Comparison of ENCODE assay signal across 8 cellular contexts in genomic region chr19:6769006-6769637, GRCh38. TPM values are rescaled to one million over a fixed set of nuclear protein-coding genes. Genes with fewer than 3 reads are reported as not detected.
DNase-seq lines count a peak whose midpoint lies in the region; ATAC-seq and TF ChIP-seq lines count a peak whose summit lies in the region.

No MANE protein-coding gene starts in this region.

- H3F3A ChIP-seq in MM.1S (ENCODE audit: insufficient read depth, low read length), result peaks cover 32% of the 10 kb centered on the region

- peaks cover 14% of the 10 kb centered on the region for H3K36me3 Mint-ChIP-seq in central memory CD8-positive, alpha-beta T cell (ENCODE audit: insufficient read depth)

- peaks cover 45% of the 10 kb centered on the region for H3K4me1 Mint-ChIP-seq in central memory CD8-positive, alpha-beta T cell

- H3K36me3 ChIP-seq in MM.1S (replicated peaks; ENCODE audit: insufficient read depth, low read length), result no peaks in the 10 kb centered on the region
- H3K36me3 ChIP-seq in neutrophil, result no peaks in the 10 kb centered on the region
- H3K36me3 ChIP-seq in thyroid gland, result no peaks in the 10 kb centered on the region

- TF ChIP-seq CTCF in MM.1S (IDR thresholded peaks at IDR 0.05; ENCODE audit: low read length) (peak; percentile 40), neutrophil (IDR thresholded peaks at IDR 0.05) (no peak), thyroid gland (IDR thresholded peaks at IDR 0.05) (peak in 3 of 6 experiments; percentile 24 to 34 (median 29))

- H3K27me3 ChIP-seq in MM.1S (replicated peaks; ENCODE audit: insufficient read depth, low read length) (no peaks in the 10 kb centered on the region), neutrophil (no peaks in the 10 kb centered on the region), thyroid gland (no peaks in the 10 kb centered on the region)

- no peak overlapping the region for H2AFZ ChIP-seq in MM.1S (ENCODE audit: low read length)

- H3K4me2 ChIP-seq in MM.1S (ENCODE audit: low read depth, low read length), result no peak overlapping the region

- peak overlapping the region; percentile 11 for H3K27ac Mint-ChIP-seq in central memory CD8-positive, alpha-beta T cell (ENCODE audit: low read depth)

- H3K9me3 Mint-ChIP-seq in central memory CD8-positive, alpha-beta T cell, result no peaks in the 10 kb centered on the region

- WGBS in thyroid gland, 2 donors, result 61 to 64% methylated on average over 11 of the region's 11 CpGs

- ATAC-seq in central memory CD8-positive, alpha-beta T cell (replicated peaks; ENCODE audit: extremely low read depth, poor library complexity, severe bottlenecking), result no peak

- peaks cover 55% of the 10 kb centered on the region for H3K79me2 ChIP-seq in MM.1S (ENCODE audit: low read length)

- no peak overlapping the region for H3K4me3 ChIP-seq in MM.1S (ENCODE audit: low read length)
- H3K4me3 ChIP-seq in neutrophil (ENCODE audit: low read depth in 1 of 2, low read length in 1 of 2), result peak overlapping the region in 1 of 2 experiments; percentile 73
- no peak overlapping the region for H3K4me3 ChIP-seq in thyroid gland (replicated peaks in 1 of 3)

- TF ChIP-seq POLR2A in thyroid gland (IDR thresholded peaks at IDR 0.05), result no peak

- H3K4me3 Mint-ChIP-seq in central memory CD8-positive, alpha-beta T cell, result no peak overlapping the region

- no peaks in the 10 kb centered on the region for H3K27me3 Mint-ChIP-seq in central memory CD8-positive, alpha-beta T cell

- intact Hi-C loops in thyroid gland (cut with DNase I), result no loop called here

- no peaks in the 10 kb centered on the region for H3K9me2 ChIP-seq in MM.1S (replicated peaks; ENCODE audit: insufficient read depth, low read length)

- H4K20me1 ChIP-seq in MM.1S (ENCODE audit: insufficient read depth, low read length), result no peaks in the 10 kb centered on the region

- H3K4me1 ChIP-seq in MM.1S (ENCODE audit: low read length) (peaks cover 24% of the 10 kb centered on the region), neutrophil (ENCODE audit: control insufficient read depth in 1 of 2, insufficient read depth in 1 of 2, low read depth in 1 of 2, low read length in 1 of 2) (peaks cover 61 to 70% of the 10 kb centered on the region in 2 experiments), thyroid gland (peaks cover 16 to 21% of the 10 kb centered on the region in 2 donors)

- DNase-seq in NCI-H748 (lab: John Stamatoyannopoulos, UW; ENCODE audit: unreplicated experiment) (peak; percentile 11), NCI-H748 treated with DMSO at 0.1 percent for 48 hours (lab: John Stamatoyannopoulos, UW) (no peak), MM.1S (peak; percentile 26), foreskin melanocyte (no peak), thyroid gland (no peak), HK-2 (ENCODE audit: unreplicated experiment) (no peak)
- no peak for DNase-seq in central memory CD8-positive, alpha-beta T cell (ENCODE audit: low spot score in 2 of 2)

- H3K27ac ChIP-seq in MM.1S (ENCODE audit: low read length) (no peak overlapping the region), neutrophil (peak overlapping the region; percentile 91), thyroid gland (no peak overlapping the region)

- no peak overlapping the region for H3K9ac ChIP-seq in MM.1S (ENCODE audit: low read length)

- H3K9me3 ChIP-seq in MM.1S (replicated peaks; ENCODE audit: insufficient read depth, low read length), result no peaks in the 10 kb centered on the region
- no peaks in the 10 kb centered on the region for H3K9me3 ChIP-seq in neutrophil
- no peaks in the 10 kb centered on the region for H3K9me3 ChIP-seq in thyroid gland

RNA-seq across cellular contexts. Expression of gene SH2D3A, which starts 1.9 kb away (rescaled TPM):
- total RNA-seq in thyroid gland, result 10 to 100 TPM; 14.1 to 27.4 (median 20.7) TPM

RNA-seq across cellular contexts. Expression of gene VAV1, which starts 3.4 kb away (rescaled TPM):
- total RNA-seq in thyroid gland, result 1 to 10 TPM; 1.7 to 4.3 (median 2.6) TPM

RNA-seq across cellular contexts. Expression of gene TRIP10, which starts 29.6 kb away (rescaled TPM):
- total RNA-seq in thyroid gland, result 10 to 100 TPM; 48.9 to 65.8 (median 58.8) TPM

RNA-seq across cellular contexts. Expression of gene GPR108, which starts 31.7 kb away (rescaled TPM):
- 100 to 1,000 TPM in 3 of 4 donors, 10 to 100 TPM in 1; 87.9 to 152 (median 116) TPM for total RNA-seq in thyroid gland

RNA-seq across cellular contexts. Expression of gene C3, which starts 48.7 kb away (rescaled TPM):
- total RNA-seq in thyroid gland, result 100 to 1,000 TPM; 126 to 631 (median 350) TPM

Comparison
In these comparisons a context has a peak if more than half of its experiments do, and no peak if none do; other contexts are left out.
1. DNase-seq: peak in NCI-H748 (single experiment) and MM.1S (single experiment); none in NCI-H748 treated with DMSO at 0.1 percent for 48 hours (single experiment), central memory CD8-positive, alpha-beta T cell (0 of 2), foreskin melanocyte (single experiment), thyroid gland (0 of 2) and HK-2 (single experiment).